In genomic region chr18:45212186-45213039, GRCh38 we compare ENCODE assay signal across 1 cellular context.
TF ChIP-seq lines count a peak whose summit lies in the region.

No MANE protein-coding gene starts in this region.

TF ChIP-seq in GM12878, 131 proteins besides CTCF, POLR2A, EP300 and RAD21 (continued from another document):
- no peak for TF ChIP-seq ZBTB40 (IDR thresholded peaks at IDR 0.05; ENCODE audit: borderline replicate concordance)
- TF ChIP-seq CEBPB (IDR thresholded peaks at IDR 0.05; ENCODE audit: borderline replicate concordance in 1 of 2, low read depth in 2 of 2, low read length in 2 of 2): no peak
- TF ChIP-seq RBBP5 (conservative IDR thresholded peaks at IDR 0.05): no peak
- peak; percentile 23; the same call in 1 of the 2 replicates for TF ChIP-seq ATF3 (IDR thresholded peaks at IDR 0.05; ENCODE audit: borderline replicate concordance, extremely low read depth, low read depth, low read length)
- TF ChIP-seq KDM1A (IDR thresholded peaks at IDR 0.05; ENCODE audit: borderline replicate concordance): no peak
- no peak for TF ChIP-seq ZNF687 (IDR thresholded peaks at IDR 0.05)
- no peak for TF ChIP-seq USF2 (IDR thresholded peaks at IDR 0.05; ENCODE audit: borderline replicate concordance, low read depth, low read length)
- TF ChIP-seq SIN3A (IDR thresholded peaks at IDR 0.05; ENCODE audit: low read depth, low read length): no peak
- TF ChIP-seq SMAD1 (IDR thresholded peaks at IDR 0.05; ENCODE audit: low read depth, partially characterized antibody): no peak
- TF ChIP-seq CREB1 (IDR thresholded peaks at IDR 0.05; ENCODE audit: low read depth): no peak
- TF ChIP-seq FOXM1 (IDR thresholded peaks at IDR 0.05; ENCODE audit: low read depth, low read length): 0 out of 2 replicates have a peak, but pooled peaks have one; percentile 29
- TF ChIP-seq HDAC6 (IDR thresholded peaks at IDR 0.05; ENCODE audit: unreplicated experiment): no peak
- TF ChIP-seq GABPA (IDR thresholded peaks at IDR 0.05; ENCODE audit: low read depth): no peak
- no peak for TF ChIP-seq TAF1 (IDR thresholded peaks at IDR 0.05; ENCODE audit: borderline replicate concordance, low read depth, low read length)
- no peak for TF ChIP-seq TARDBP (IDR thresholded peaks at IDR 0.05; ENCODE audit: borderline replicate concordance)
- no peak for TF ChIP-seq ZBTB11 (CRISPR knock-in tag; IDR thresholded peaks at IDR 0.05)
- TF ChIP-seq RAD51 (IDR thresholded peaks at IDR 0.05): no peak
- no peak for TF ChIP-seq ZNF622 (IDR thresholded peaks at IDR 0.05)
- no peak for TF ChIP-seq NR2C2 (IDR thresholded peaks at IDR 0.05; ENCODE audit: borderline replicate concordance, control insufficient read depth, insufficient read length, low read depth)
- TF ChIP-seq ZBED1 (IDR thresholded peaks at IDR 0.05; ENCODE audit: borderline replicate concordance): no peak
- peak; percentile 51; the same call in 1 of the 2 replicates for TF ChIP-seq ZNF592 (IDR thresholded peaks at IDR 0.05)
- TF ChIP-seq STAT1 (conservative IDR thresholded peaks at IDR 0.05): 0 out of 2 replicates have a peak, but pooled peaks have one; percentile 46
- TF ChIP-seq RUNX3 (IDR thresholded peaks at IDR 0.05; ENCODE audit: low read length): peak; percentile 19; the same call in 1 of the 2 replicates
- TF ChIP-seq HDAC2 (IDR thresholded peaks at IDR 0.05): no peak
- peak; percentile 96 for TF ChIP-seq SMARCA5 (IDR thresholded peaks at IDR 0.05)
- TF ChIP-seq POU2F2 (IDR thresholded peaks at IDR 0.05; ENCODE audit: borderline replicate concordance, low read depth, low read length): peak; percentile 40; the same call in 1 of the 3 replicates
- TF ChIP-seq KLF5 (IDR thresholded peaks at IDR 0.05; ENCODE audit: partially characterized antibody): no peak
- TF ChIP-seq ZBTB4 (CRISPR knock-in tag; IDR thresholded peaks at IDR 0.05): no peak
- TF ChIP-seq YY1 (IDR thresholded peaks at IDR 0.05; ENCODE audit: low read depth, low read length): peak; percentile 95
- no peak for TF ChIP-seq EED (IDR thresholded peaks at IDR 0.05; ENCODE audit: low read depth)
- peak; percentile 68; the same call in 1 of the 2 replicates for TF ChIP-seq ZSCAN29 (IDR thresholded peaks at IDR 0.05)
